Comparison of ENCODE assay signal across 8 cellular contexts in the genomic region with DNA sequence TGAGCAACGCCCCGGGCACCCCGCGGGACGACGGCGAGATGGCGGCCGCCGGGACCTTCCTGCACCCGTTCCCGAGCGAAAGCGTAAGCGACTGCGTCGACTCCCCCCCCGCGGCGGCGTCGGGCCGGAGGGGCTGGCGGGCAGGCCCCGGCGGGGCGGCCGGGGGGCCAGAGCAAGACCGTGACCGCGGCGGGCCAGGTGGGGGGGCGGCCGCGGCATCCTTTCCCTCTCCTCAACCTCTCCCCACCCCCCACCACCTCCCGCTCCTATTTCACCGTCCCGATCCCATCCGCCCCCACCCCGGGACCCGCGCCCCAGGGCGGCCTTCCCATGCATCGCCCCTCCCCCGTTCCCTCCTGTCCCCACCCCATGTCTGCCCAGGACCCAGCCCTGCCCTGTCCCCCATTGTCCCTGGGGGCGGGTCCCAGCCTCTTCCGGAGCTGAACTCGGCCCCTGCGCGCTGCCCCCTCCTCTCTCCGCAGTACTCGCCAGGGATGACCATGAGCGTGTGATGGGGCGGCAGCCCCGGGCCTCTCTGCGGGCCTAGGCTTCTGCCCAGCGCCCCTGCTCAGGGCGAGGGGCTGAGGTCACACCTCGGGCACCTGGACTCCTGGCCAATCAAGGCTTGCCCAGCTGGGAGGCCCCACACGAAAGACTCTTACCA. TPM values are rescaled to one million over a fixed set of nuclear protein-coding genes. Genes with fewer than 3 reads are reported as not detected.
DNase-seq lines count a peak whose midpoint lies in the region; ATAC-seq and TF ChIP-seq lines count a peak whose summit lies in the region.

No MANE protein-coding gene starts in this region.

- ATAC-seq in gastroesophageal sphincter: no peak

- H3K9me2 ChIP-seq in SK-N-SH: no peaks in the 10 kb centered on the region

- H3K4me1 ChIP-seq in SK-N-SH (ENCODE audit: control insufficient read depth in 1 of 2, insufficient read depth in 2 of 2, low read depth in 1 of 2, low read length in 1 of 2): peaks cover 8 to 49% of the 10 kb centered on the region in 2 experiments; a peak in 2 of 4 replicates
- peaks cover 0 to 91% (median 38%) of the 10 kb centered on the region in 3 donors for H3K4me1 ChIP-seq in gastroesophageal sphincter

- peaks cover 10% of the 10 kb centered on the region for H3F3A ChIP-seq in SK-N-SH (replicated peaks; ENCODE audit: insufficient read depth)

- DNase-seq in GM12864 (ENCODE audit: low read depth): no peak
- peak; percentile 82 for DNase-seq in SK-N-SH
- peak; percentile 64 for DNase-seq in retina
- no peak for DNase-seq in activated CD4-positive, CD25-positive, alpha-beta regulatory T cell (lab: John Stamatoyannopoulos, UW)
- no peak for DNase-seq in Ammon's horn (ENCODE audit: low spot score)
- DNase-seq in superior temporal gyrus (ENCODE audit: extremely low spot score): no peak
- DNase-seq in effector CD4-positive, alpha-beta T cell: no peak

- TF ChIP-seq CTCF in GM12864 (IDR thresholded peaks at IDR 0.05; ENCODE audit: low read depth, low read length, missing control alignments): no peak
- TF ChIP-seq CTCF in SK-N-SH (IDR thresholded peaks at IDR 0.05): no peak
- no peak for TF ChIP-seq CTCF in gastroesophageal sphincter (IDR thresholded peaks at IDR 0.05)

- POLR2A ChIA-PET in SK-N-SH (lab: Yijun Ruan, JAX): interaction anchor here (2.5 kb wide), 1 partner anchor 15 kb away, joined by 13 read pairs; a partner anchor contains a TSS

- TF ChIP-seq POLR2A in gastroesophageal sphincter (IDR thresholded peaks at IDR 0.05): no peak

- peak overlapping the region; percentile 64 for H3K4me3 ChIP-seq in GM12864 (ENCODE audit: low read depth, low read length)
- H3K4me3 ChIP-seq in SK-N-SH (ENCODE audit: low read depth in 2 of 2, low read length in 1 of 2): peak overlapping the region in 1 of 2 experiments; percentile 21; a peak in 1 of 4 replicates
- peak overlapping the region; percentile 18 to 63 for H3K4me3 ChIP-seq in gastroesophageal sphincter

- TF ChIP-seq RAD21 in SK-N-SH (IDR thresholded peaks at IDR 0.05; ENCODE audit: low read length): no peak

- H3K27me3 ChIP-seq in SK-N-SH (ENCODE audit: insufficient read depth) (no peaks in the 10 kb centered on the region), gastroesophageal sphincter (no peaks in the 10 kb centered on the region)

- TF ChIP-seq EP300 in SK-N-SH (IDR thresholded peaks at IDR 0.05; ENCODE audit: borderline replicate concordance in 1 of 2, low read depth in 1 of 2, low read length in 1 of 2) (no peak), gastroesophageal sphincter (IDR thresholded peaks at IDR 0.05) (no peak)

- CTCF ChIA-PET in SK-N-SH (lab: Yijun Ruan, JAX): interaction anchor here (0.9 to 2.6 kb wide), 4 partner anchors 14 to 413 kb away, joined by 3 to 9 read pairs (median 5); a partner anchor contains a TSS

- no peaks in the 10 kb centered on the region for H4K20me1 ChIP-seq in SK-N-SH (ENCODE audit: insufficient read depth)

- WGBS in SK-N-SH (ENCODE audit: low lambda C conversion rate): 70% methylated on average over 22 of the region's 60 CpGs
- no CpG with 5 or more reads among the region's 60 CpGs for WGBS in gastroesophageal sphincter (ENCODE audit: low coverage in 1 of 2), 2 donors

- H3K9me3 ChIP-seq in SK-N-SH: no peaks in the 10 kb centered on the region
- H3K9me3 ChIP-seq in gastroesophageal sphincter: no peaks in the 10 kb centered on the region

- H3K36me3 ChIP-seq in SK-N-SH (replicated peaks in 1 of 2; ENCODE audit: control insufficient read depth in 1 of 2, insufficient read depth in 2 of 2, low read length in 1 of 2) (peaks cover 0 to 11% of the 10 kb centered on the region in 2 experiments), gastroesophageal sphincter (peaks cover 0 to 13% of the 10 kb centered on the region in 2 donors)

- no peak overlapping the region for H3K9ac ChIP-seq in SK-N-SH

- no peak overlapping the region for H2AFZ ChIP-seq in SK-N-SH (ENCODE audit: low read depth)

- H3K27ac ChIP-seq in SK-N-SH (ENCODE audit: low read depth in 2 of 2, low read length in 1 of 2) (peak overlapping the region in 1 of 2 experiments; percentile 75; a peak in 2 of 4 replicates), gastroesophageal sphincter (peak overlapping the region in 3 of 4 donors; percentile 79 to 82 (median 80))

- H3K4me2 ChIP-seq in SK-N-SH: no peak overlapping the region

- H3K79me2 ChIP-seq in SK-N-SH (ENCODE audit: insufficient read depth): no peaks in the 10 kb centered on the region

TF ChIP-seq in SK-N-SH, 30 proteins besides CTCF, POLR2A, EP300 and RAD21:
- TF ChIP-seq, protein P1, sequence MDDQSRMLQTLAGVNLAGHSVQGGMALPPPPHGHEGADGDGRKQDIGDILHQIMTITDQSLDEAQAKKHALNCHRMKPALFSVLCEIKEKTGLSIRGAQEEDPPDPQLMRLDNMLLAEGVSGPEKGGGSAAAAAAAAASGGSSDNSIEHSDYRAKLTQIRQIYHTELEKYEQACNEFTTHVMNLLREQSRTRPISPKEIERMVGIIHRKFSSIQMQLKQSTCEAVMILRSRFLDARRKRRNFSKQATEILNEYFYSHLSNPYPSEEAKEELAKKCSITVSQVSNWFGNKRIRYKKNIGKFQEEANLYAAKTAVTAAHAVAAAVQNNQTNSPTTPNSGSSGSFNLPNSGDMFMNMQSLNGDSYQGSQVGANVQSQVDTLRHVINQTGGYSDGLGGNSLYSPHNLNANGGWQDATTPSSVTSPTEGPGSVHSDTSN (IDR thresholded peaks at IDR 0.05): no peak
- no peak for TF ChIP-seq GABPA (IDR thresholded peaks at IDR 0.05; ENCODE audit: low read depth)
- TF ChIP-seq NRF1 (IDR thresholded peaks at IDR 0.05; ENCODE audit: low read depth, low read length): no peak
- TF ChIP-seq TEAD4 (IDR thresholded peaks at IDR 0.05; ENCODE audit: borderline replicate concordance, insufficient read depth): no peak
- TF ChIP-seq, protein P2, sequence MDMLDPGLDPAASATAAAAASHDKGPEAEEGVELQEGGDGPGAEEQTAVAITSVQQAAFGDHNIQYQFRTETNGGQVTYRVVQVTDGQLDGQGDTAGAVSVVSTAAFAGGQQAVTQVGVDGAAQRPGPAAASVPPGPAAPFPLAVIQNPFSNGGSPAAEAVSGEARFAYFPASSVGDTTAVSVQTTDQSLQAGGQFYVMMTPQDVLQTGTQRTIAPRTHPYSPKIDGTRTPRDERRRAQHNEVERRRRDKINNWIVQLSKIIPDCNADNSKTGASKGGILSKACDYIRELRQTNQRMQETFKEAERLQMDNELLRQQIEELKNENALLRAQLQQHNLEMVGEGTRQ (IDR thresholded peaks at IDR 0.05; ENCODE audit: borderline replicate concordance, low read depth, low read length): no peak
- TF ChIP-seq RXRA (IDR thresholded peaks at IDR 0.05; ENCODE audit: borderline replicate concordance, low read depth): no peak
- TF ChIP-seq SMC3 (IDR thresholded peaks at IDR 0.05; ENCODE audit: low read depth, low read length): no peak
- TF ChIP-seq TCF12 (IDR thresholded peaks at IDR 0.05): no peak
- no peak for TF ChIP-seq ELF1 (IDR thresholded peaks at IDR 0.05)

RNA-seq across cellular contexts. Expression of a gene that starts 4.1 kb away (rescaled TPM):
- polyA plus RNA-seq in SK-N-SH (2012; rRNA removed): 48.0 and 49.4 TPM in 2 replicates
- polyA plus RNA-seq in SK-N-SH (2012; cell fraction: cytosol; rRNA removed): 10.9 and 17.3 TPM in 2 replicates
- polyA plus RNA-seq in SK-N-SH (2012; cell fraction: nucleus; rRNA removed): 216 and 280 TPM in 2 replicates
- 10 to 100 TPM; 15.2 to 31.6 (median 19.8) TPM for total RNA-seq in gastroesophageal sphincter

RNA-seq across cellular contexts. Expression of a gene that starts 14.7 kb away (rescaled TPM):
- 22.5 and 24.9 TPM in 2 replicates for polyA plus RNA-seq in SK-N-SH (2012; rRNA removed)
- polyA plus RNA-seq in SK-N-SH (2012; cell fraction: cytosol; rRNA removed): 12.4 and 23.4 TPM in 2 replicates
- polyA plus RNA-seq in SK-N-SH (2012; cell fraction: nucleus; rRNA removed): 89.0 and 178 TPM in 2 replicates
- 10 to 100 TPM; 58.4 to 76.2 (median 61.3) TPM for total RNA-seq in gastroesophageal sphincter

RNA-seq across cellular contexts. Expression of a gene that starts 36.4 kb away (rescaled TPM):
- polyA plus RNA-seq in SK-N-SH (2012; rRNA removed): not detected in 2 replicates
- not detected in 2 replicates for polyA plus RNA-seq in SK-N-SH (2012; cell fraction: cytosol; rRNA removed)
- polyA plus RNA-seq in SK-N-SH (2012; cell fraction: nucleus; rRNA removed): not detected in 2 replicates
- 10 to 100 TPM in 1 of 4 donors, 1 to 10 TPM in 3; 1.9 to 19.0 (median 4.8) TPM for total RNA-seq in gastroesophageal sphincter

RNA-seq across cellular contexts. Expression of a gene that starts 47.9 kb away (rescaled TPM):
- 74.1 and 129 TPM in 2 replicates for polyA plus RNA-seq in SK-N-SH (2012; rRNA removed)
- 48.5 and 76.8 TPM in 2 replicates for polyA plus RNA-seq in SK-N-SH (2012; cell fraction: cytosol; rRNA removed)
- 193 and 251 TPM in 2 replicates for polyA plus RNA-seq in SK-N-SH (2012; cell fraction: nucleus; rRNA removed)
- 1 to 10 TPM in 3 of 4 donors, under 1 TPM in 1; 0.62 to 3.7 (median 3.0) TPM for total RNA-seq in gastroesophageal sphincter

Comparison
In these comparisons a context has a peak if more than half of its experiments do, and no peak if none do; other contexts are left out.
1. DNase-seq: peak in SK-N-SH (single experiment) and retina (single experiment); none in GM12864 (single experiment), activated CD4-positive, CD25-positive, alpha-beta regulatory T cell (0 of 4), Ammon's horn (single experiment), superior temporal gyrus (single experiment) and effector CD4-positive, alpha-beta T cell (single experiment).